12 cellular contexts compared by ENCODE assay signal in the genomic region with DNA sequence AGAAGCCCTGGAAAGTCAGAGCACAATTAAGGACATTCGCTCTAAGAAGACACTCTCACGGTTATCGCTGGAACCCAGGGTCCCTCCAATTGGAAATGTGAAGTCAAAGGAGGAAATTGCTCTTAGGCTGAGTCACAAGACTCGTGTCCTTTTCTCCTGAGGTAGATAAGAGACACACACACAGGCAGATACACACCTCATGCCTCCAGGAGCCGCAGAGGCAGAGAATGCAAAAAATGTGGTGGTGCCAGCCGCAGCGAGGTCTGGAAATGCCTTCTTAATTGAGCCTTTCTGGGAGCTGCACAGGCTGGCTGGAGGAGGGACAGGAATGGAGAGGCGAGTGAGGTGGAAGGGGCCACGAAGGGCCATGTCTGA.
DNase-seq lines count a peak whose midpoint lies in the region; ATAC-seq, FAIRE-seq and TF ChIP-seq lines count a peak whose summit lies in the region.
"Had no signal": no experiment of that assay in that cellular context is flagged by ENCODE, and none has a peak within 500 bp of the region (broad histone marks: within the 10 kb centered on the region; RNA-seq: fewer than 3 reads in every experiment).

No MANE protein-coding gene starts in this region.

- CTCF ChIA-PET in A549 (lab: Yijun Ruan, JAX) = interaction anchor here (1.3 to 14.7 kb wide), 7 partner anchors 11 to 562 kb away, joined by 3 to 213 read pairs (median 14); a partner anchor contains a TSS

- DNase-seq in A549 (ENCODE audit: low read depth in 1 of 2, low spot score in 1 of 2) (peak; percentile 18 to 28), LoVo (ENCODE audit: low spot score) (peak; percentile 90), choroid plexus epithelial cell (ENCODE audit: low read depth) (peak; percentile 30), mesenchymal stem cell (peak; percentile 44), coronary artery (ENCODE audit: low spot score) (no peak), G401 (ENCODE audit: low spot score) (no peak)
- DNase-seq: activated B cell treated with CpG ODN at 0.5 μM for 24 hours; activated T-cell treated with anti-CD3 and anti-CD28 coated beads, Interleukin-2, amount 50 U/mL, for 72 hours; posterior cingulate gyrus; stimulated activated CD4-positive, alpha-beta T cell treated with anti-CD3 and anti-CD28 coated beads, Interleukin-4, amount 100 ng/mL, for 24 hours had no signal

- H3K4ac ChIP-seq in mesenchymal stem cell (ENCODE audit: low read depth in 1 of 2, low read length in 2 of 2) = no peak overlapping the region

- H3K4me3 ChIP-seq in A549 (no peak overlapping the region), choroid plexus epithelial cell (ENCODE audit: low read depth, low read length) (no peak overlapping the region), mesenchymal stem cell (ENCODE audit: insufficient read depth in 1 of 2, low read depth in 1 of 2, low read length in 2 of 2) (no peak overlapping the region), coronary artery (no peak overlapping the region)

- in situ Hi-C loops in G401 (cut with HindIII; ENCODE audit: low sequenced_read_pairs) = no loop called here

- H3K27ac ChIP-seq in A549 (peak overlapping the region; percentile 19 to 69; a peak in 2 of 6 replicates), mesenchymal stem cell (ENCODE audit: low read length, poor library complexity, severe bottlenecking) (peak overlapping the region; percentile 73), coronary artery (no peak overlapping the region)

- H2BK120ac ChIP-seq in mesenchymal stem cell (ENCODE audit: low read depth, low read length) = no peak overlapping the region

- no peaks in the 10 kb centered on the region for H3K79me1 ChIP-seq in mesenchymal stem cell (replicated peaks; ENCODE audit: low read length, poor library complexity, severe bottlenecking)

- H3K23ac ChIP-seq in mesenchymal stem cell (ENCODE audit: low read length in 2 of 2) = no peak overlapping the region

- peaks cover 29 to 75% of the 10 kb centered on the region in 2 experiments for H3K27me3 ChIP-seq in mesenchymal stem cell (ENCODE audit: control insufficient read depth in 1 of 2, insufficient read depth in 1 of 2, low read length in 2 of 2)

- peak overlapping the region in 1 of 2 experiments; percentile 74 for H3K14ac ChIP-seq in mesenchymal stem cell (ENCODE audit: low read length in 2 of 2)

- no peak overlapping the region for H3K9ac ChIP-seq in mesenchymal stem cell (ENCODE audit: low read length)

- H3K18ac ChIP-seq in mesenchymal stem cell (ENCODE audit: low read depth in 1 of 2, low read length in 2 of 2) = peak overlapping the region; percentile 5 to 28

- TF ChIP-seq POLR2A in A549 (IDR thresholded peaks at IDR 0.05; ENCODE audit: low read length) = no peak

- no peak overlapping the region for H2AFZ ChIP-seq in mesenchymal stem cell (ENCODE audit: low read depth, low read length)

- ATAC-seq in A549 (peak in 1 of 2 experiments; percentile 30; a peak in 3 of 6 replicates), HG03135 (IDR thresholded peaks at IDR 0.05; ENCODE audit: unreplicated experiment) (no peak), HG03460 (IDR thresholded peaks at IDR 0.05; ENCODE audit: unreplicated experiment) (no peak)
- ATAC-seq: activated T-cell treated with anti-CD3 and anti-CD28 coated beads, Interleukin-2, amount 50 U/mL, for 72 hours had no signal

- peak overlapping the region; percentile 63 for H2BK5ac ChIP-seq in mesenchymal stem cell (ENCODE audit: low read depth, low read length, poor library complexity, severe bottlenecking)

- H3K4me2 ChIP-seq in A549 = 0 out of 3 replicates have a peak overlapping the region, but pooled peaks have one; percentile 28
- peak overlapping the region; percentile 4 for H3K4me2 ChIP-seq in mesenchymal stem cell (ENCODE audit: low read length, poor library complexity, severe bottlenecking)

- no peak overlapping the region for H4K8ac ChIP-seq in mesenchymal stem cell (ENCODE audit: low read length)

- POLR2A ChIA-PET in A549 (lab: Yijun Ruan, JAX) = interaction anchor here (1.3 kb wide), 1 partner anchor 354 kb away, joined by 4 read pairs; a partner anchor contains a TSS

- H4K91ac ChIP-seq in mesenchymal stem cell (ENCODE audit: low read length) = no peak overlapping the region

- H3K36me3 ChIP-seq in mesenchymal stem cell (ENCODE audit: control insufficient read depth in 1 of 2, insufficient read depth in 2 of 2, low read depth in 1 of 2, low read length in 2 of 2) = no peaks in the 10 kb centered on the region

- TF ChIP-seq EP300 in A549 (IDR thresholded peaks at IDR 0.05) = no peak

- H2BK12ac ChIP-seq in mesenchymal stem cell (ENCODE audit: low read length in 2 of 2) = peak overlapping the region in 1 of 2 experiments; percentile 81

- no peak overlapping the region for H2BK15ac ChIP-seq in mesenchymal stem cell (ENCODE audit: low read depth, poor library complexity, severe bottlenecking)

- H3K4me1 ChIP-seq in A549 (peaks cover 44% of the 10 kb centered on the region), mesenchymal stem cell (ENCODE audit: control insufficient read depth, insufficient read depth, low read depth, low read length) (peaks cover 33% of the 10 kb centered on the region)

- no peak for TF ChIP-seq RAD21 in A549 (conservative IDR thresholded peaks at IDR 0.05 in 1 of 2, IDR thresholded peaks at IDR 0.05 in 1 of 2)

- no peak for TF ChIP-seq CTCF in A549 (IDR thresholded peaks at IDR 0.05)
- no peak for TF ChIP-seq CTCF in choroid plexus epithelial cell (conservative IDR thresholded peaks at IDR 0.05; ENCODE audit: low read depth, low read length)
- no peak for TF ChIP-seq CTCF in coronary artery (IDR thresholded peaks at IDR 0.05)

- FAIRE-seq in A549 (lab: Jason Lieb, UNC) = no peak

- H3K9me3 ChIP-seq in A549 (no peaks in the 10 kb centered on the region), mesenchymal stem cell (ENCODE audit: control insufficient read depth, low read length) (no peaks in the 10 kb centered on the region)

- 55% methylated on average over 9 of the region's 9 CpGs for WGBS in A549 (ENCODE audit: missing lambda C conversion rate)
- 16% methylated on average over 8 of the region's 9 CpGs for WGBS in mesenchymal stem cell

- peak overlapping the region; percentile 28 for H2AK5ac ChIP-seq in mesenchymal stem cell (ENCODE audit: low read length, severe bottlenecking)

TF ChIP-seq in A549, 52 proteins besides CTCF, POLR2A, EP300 and RAD21:
- TF ChIP-seq PHF8 (IDR thresholded peaks at IDR 0.05; ENCODE audit: borderline replicate concordance, low read depth) (no peak), CBX8 (IDR thresholded peaks at IDR 0.05) (no peak), KDM5A (IDR thresholded peaks at IDR 0.05) (no peak), KDM1A (IDR thresholded peaks at IDR 0.05; ENCODE audit: low read depth) (no peak), FOSL2 (IDR thresholded peaks at IDR 0.05) (no peak), FOSL2 (CRISPR knock-in tag; IDR thresholded peaks at IDR 0.05) (no peak), CEBPB (IDR thresholded peaks at IDR 0.05) (no peak)

Comparison
In these comparisons a context has a peak if more than half of its experiments do, and no peak if none do; other contexts are left out.
1. DNase-seq: peak in A549 (2 of 2), LoVo (single experiment), choroid plexus epithelial cell (single experiment) and mesenchymal stem cell (single experiment); none in coronary artery (single experiment) and G401 (single experiment).
2. H3K27ac ChIP-seq: peak in A549 (2 of 2) and mesenchymal stem cell (single experiment); none in coronary artery (0 of 2).